1 cellular context compared by ENCODE assay signal in the genomic region with DNA sequence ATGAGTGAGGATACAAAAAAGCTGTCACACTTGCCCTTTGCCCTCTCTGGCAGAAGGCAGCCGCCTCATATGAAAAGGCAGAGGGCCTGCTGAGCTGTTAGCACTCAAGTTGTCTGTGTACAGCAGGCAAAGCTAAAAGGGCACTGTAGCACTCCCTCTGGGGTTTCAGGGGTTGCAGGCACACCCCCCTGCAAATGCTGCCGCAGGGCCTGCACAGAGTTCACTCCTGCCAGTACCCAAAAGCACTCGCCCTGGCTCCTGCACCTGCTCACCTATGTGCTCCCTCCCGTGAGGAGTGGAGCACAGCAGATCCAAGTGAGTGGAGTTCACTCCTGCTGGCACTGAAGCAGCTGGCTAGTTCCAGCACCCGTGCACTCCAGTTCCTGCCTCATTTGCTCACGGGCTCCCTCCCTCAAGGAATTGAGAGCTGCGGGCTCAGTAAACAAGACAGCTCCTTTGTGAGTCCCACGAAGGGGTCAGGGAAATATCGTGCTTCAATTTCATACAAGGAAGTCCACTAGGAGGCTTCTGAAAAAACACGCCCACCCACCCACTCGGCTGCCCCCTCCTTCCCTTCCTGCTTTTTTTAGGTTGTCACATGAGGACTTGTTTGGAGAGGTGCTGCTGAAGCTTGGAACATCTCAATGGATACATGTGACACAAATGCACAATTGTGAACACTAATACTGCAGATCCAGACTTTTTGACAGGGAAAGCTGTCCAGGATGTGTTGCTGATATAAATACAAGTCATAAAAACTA.
TF ChIP-seq lines count a peak whose summit lies in the region.

No MANE protein-coding gene starts in this region.

TF ChIP-seq in HepG2, 621 proteins besides CTCF, POLR2A, EP300 and RAD21 (continued from another document and continues in another):
- TF ChIP-seq, protein P1, sequence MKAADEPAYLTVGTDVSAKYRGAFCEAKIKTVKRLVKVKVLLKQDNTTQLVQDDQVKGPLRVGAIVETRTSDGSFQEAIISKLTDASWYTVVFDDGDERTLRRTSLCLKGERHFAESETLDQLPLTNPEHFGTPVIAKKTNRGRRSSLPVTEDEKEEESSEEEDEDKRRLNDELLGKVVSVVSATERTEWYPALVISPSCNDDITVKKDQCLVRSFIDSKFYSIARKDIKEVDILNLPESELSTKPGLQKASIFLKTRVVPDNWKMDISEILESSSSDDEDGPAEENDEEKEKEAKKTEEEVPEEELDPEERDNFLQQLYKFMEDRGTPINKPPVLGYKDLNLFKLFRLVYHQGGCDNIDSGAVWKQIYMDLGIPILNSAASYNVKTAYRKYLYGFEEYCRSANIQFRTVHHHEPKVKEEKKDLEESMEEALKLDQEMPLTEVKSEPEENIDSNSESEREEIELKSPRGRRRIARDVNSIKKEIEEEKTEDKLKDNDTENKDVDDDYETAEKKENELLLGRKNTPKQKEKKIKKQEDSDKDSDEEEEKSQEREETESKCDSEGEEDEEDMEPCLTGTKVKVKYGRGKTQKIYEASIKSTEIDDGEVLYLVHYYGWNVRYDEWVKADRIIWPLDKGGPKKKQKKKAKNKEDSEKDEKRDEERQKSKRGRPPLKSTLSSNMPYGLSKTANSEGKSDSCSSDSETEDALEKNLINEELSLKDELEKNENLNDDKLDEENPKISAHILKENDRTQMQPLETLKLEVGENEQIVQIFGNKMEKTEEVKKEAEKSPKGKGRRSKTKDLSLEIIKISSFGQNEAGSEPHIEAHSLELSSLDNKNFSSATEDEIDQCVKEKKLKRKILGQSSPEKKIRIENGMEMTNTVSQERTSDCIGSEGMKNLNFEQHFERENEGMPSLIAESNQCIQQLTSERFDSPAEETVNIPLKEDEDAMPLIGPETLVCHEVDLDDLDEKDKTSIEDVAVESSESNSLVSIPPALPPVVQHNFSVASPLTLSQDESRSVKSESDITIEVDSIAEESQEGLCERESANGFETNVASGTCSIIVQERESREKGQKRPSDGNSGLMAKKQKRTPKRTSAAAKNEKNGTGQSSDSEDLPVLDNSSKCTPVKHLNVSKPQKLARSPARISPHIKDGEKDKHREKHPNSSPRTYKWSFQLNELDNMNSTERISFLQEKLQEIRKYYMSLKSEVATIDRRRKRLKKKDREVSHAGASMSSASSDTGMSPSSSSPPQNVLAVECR (CRISPR knock-in tag; IDR thresholded peaks at IDR 0.05; ENCODE audit: borderline replicate concordance) = peak; percentile 53; the same call in 1 of the 2 replicates
- TF ChIP-seq, protein P2, sequence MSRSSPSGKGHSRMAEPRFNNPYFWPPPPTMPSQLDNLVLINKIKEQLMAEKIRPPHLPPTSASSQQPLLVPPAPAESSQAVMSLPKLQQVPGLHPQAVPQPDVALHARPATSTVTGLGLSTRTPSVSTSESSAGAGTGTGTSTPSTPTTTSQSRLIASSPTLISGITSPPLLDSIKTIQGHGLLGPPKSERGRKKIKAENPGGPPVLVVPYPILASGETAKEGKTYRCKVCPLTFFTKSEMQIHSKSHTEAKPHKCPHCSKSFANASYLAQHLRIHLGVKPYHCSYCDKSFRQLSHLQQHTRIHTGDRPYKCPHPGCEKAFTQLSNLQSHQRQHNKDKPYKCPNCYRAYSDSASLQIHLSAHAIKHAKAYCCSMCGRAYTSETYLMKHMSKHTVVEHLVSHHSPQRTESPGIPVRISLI (CRISPR knock-in tag; IDR thresholded peaks at IDR 0.05; ENCODE audit: borderline replicate concordance) = 0 out of 2 replicates have a peak, but pooled peaks have one; percentile 16
- no peak for TF ChIP-seq PITX1 (CRISPR knock-in tag; IDR thresholded peaks at IDR 0.05)
- TF ChIP-seq, protein P3, sequence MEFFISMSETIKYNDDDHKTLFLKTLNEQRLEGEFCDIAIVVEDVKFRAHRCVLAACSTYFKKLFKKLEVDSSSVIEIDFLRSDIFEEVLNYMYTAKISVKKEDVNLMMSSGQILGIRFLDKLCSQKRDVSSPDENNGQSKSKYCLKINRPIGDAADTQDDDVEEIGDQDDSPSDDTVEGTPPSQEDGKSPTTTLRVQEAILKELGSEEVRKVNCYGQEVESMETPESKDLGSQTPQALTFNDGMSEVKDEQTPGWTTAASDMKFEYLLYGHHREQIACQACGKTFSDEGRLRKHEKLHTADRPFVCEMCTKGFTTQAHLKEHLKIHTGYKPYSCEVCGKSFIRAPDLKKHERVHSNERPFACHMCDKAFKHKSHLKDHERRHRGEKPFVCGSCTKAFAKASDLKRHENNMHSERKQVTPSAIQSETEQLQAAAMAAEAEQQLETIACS (CRISPR knock-in tag; IDR thresholded peaks at IDR 0.05) = no peak
- TF ChIP-seq ZNF333 (CRISPR knock-in tag; IDR thresholded peaks at IDR 0.05; ENCODE audit: borderline replicate concordance) = 0 out of 2 replicates have a peak, but pooled peaks have one; percentile 40
- no peak for TF ChIP-seq ZNF780A (CRISPR knock-in tag; IDR thresholded peaks at IDR 0.05)
- TF ChIP-seq ZNF891 (CRISPR knock-in tag; IDR thresholded peaks at IDR 0.05) = 0 out of 2 replicates have a peak, but pooled peaks have one; percentile 28
- TF ChIP-seq, protein P4, sequence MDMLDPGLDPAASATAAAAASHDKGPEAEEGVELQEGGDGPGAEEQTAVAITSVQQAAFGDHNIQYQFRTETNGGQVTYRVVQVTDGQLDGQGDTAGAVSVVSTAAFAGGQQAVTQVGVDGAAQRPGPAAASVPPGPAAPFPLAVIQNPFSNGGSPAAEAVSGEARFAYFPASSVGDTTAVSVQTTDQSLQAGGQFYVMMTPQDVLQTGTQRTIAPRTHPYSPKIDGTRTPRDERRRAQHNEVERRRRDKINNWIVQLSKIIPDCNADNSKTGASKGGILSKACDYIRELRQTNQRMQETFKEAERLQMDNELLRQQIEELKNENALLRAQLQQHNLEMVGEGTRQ (IDR thresholded peaks at IDR 0.05; ENCODE audit: low read depth, low read length) = no peak
- TF ChIP-seq, protein P4 (CRISPR knock-in tag; IDR thresholded peaks at IDR 0.05; ENCODE audit: borderline replicate concordance) = no peak
- TF ChIP-seq LCORL (IDR thresholded peaks at IDR 0.05) = no peak
- TF ChIP-seq LCORL (CRISPR knock-in tag; IDR thresholded peaks at IDR 0.05) = peak; percentile 54; the same call in 1 of the 2 replicates
- TF ChIP-seq, protein P5, sequence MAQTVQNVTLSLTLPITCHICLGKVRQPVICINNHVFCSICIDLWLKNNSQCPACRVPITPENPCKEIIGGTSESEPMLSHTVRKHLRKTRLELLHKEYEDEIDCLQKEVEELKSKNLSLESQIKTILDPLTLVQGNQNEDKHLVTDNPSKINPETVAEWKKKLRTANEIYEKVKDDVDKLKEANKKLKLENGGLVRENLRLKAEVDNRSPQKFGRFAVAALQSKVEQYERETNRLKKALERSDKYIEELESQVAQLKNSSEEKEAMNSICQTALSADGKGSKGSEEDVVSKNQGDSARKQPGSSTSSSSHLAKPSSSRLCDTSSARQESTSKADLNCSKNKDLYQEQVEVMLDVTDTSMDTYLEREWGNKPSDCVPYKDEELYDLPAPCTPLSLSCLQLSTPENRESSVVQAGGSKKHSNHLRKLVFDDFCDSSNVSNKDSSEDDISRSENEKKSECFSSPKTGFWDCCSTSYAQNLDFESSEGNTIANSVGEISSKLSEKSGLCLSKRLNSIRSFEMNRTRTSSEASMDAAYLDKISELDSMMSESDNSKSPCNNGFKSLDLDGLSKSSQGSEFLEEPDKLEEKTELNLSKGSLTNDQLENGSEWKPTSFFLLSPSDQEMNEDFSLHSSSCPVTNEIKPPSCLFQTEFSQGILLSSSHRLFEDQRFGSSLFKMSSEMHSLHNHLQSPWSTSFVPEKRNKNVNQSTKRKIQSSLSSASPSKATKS (CRISPR knock-in tag; IDR thresholded peaks at IDR 0.05) = no peak
- TF ChIP-seq IKZF4 (CRISPR knock-in tag; IDR thresholded peaks at IDR 0.05; ENCODE audit: borderline replicate concordance, low read depth, not compliant biosample characterization) = peak; percentile 43
- no peak for TF ChIP-seq ZNF713 (CRISPR knock-in tag; IDR thresholded peaks at IDR 0.05)
- TF ChIP-seq, protein P6, sequence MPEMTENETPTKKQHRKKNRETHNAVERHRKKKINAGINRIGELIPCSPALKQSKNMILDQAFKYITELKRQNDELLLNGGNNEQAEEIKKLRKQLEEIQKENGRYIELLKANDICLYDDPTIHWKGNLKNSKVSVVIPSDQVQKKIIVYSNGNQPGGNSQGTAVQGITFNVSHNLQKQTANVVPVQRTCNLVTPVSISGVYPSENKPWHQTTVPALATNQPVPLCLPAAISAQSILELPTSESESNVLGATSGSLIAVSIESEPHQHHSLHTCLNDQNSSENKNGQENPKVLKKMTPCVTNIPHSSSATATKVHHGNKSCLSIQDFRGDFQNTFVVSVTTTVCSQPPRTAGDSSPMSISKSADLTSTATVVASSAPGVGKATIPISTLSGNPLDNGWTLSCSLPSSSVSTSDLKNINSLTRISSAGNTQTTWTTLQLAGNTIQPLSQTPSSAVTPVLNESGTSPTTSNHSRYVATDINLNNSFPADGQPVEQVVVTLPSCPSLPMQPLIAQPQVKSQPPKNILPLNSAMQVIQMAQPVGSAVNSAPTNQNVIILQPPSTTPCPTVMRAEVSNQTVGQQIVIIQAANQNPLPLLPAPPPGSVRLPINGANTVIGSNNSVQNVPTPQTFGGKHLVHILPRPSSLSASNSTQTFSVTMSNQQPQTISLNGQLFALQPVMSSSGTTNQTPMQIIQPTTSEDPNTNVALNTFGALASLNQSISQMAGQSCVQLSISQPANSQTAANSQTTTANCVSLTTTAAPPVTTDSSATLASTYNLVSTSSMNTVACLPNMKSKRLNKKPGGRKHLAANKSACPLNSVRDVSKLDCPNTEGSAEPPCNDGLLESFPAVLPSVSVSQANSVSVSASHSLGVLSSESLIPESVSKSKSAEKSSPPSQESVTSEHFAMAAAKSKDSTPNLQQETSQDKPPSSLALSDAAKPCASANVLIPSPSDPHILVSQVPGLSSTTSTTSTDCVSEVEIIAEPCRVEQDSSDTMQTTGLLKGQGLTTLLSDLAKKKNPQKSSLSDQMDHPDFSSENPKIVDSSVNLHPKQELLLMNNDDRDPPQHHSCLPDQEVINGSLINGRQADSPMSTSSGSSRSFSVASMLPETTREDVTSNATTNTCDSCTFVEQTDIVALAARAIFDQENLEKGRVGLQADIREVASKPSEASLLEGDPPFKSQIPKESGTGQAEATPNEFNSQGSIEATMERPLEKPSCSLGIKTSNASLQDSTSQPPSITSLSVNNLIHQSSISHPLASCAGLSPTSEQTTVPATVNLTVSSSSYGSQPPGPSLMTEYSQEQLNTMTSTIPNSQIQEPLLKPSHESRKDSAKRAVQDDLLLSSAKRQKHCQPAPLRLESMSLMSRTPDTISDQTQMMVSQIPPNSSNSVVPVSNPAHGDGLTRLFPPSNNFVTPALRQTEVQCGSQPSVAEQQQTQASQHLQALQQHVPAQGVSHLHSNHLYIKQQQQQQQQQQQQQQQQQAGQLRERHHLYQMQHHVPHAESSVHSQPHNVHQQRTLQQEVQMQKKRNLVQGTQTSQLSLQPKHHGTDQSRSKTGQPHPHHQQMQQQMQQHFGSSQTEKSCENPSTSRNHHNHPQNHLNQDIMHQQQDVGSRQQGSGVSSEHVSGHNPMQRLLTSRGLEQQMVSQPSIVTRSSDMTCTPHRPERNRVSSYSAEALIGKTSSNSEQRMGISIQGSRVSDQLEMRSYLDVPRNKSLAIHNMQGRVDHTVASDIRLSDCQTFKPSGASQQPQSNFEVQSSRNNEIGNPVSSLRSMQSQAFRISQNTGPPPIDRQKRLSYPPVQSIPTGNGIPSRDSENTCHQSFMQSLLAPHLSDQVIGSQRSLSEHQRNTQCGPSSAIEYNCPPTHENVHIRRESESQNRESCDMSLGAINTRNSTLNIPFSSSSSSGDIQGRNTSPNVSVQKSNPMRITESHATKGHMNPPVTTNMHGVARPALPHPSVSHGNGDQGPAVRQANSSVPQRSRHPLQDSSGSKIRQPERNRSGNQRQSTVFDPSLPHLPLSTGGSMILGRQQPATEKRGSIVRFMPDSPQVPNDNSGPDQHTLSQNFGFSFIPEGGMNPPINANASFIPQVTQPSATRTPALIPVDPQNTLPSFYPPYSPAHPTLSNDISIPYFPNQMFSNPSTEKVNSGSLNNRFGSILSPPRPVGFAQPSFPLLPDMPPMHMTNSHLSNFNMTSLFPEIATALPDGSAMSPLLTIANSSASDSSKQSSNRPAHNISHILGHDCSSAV (CRISPR knock-in tag; IDR thresholded peaks at IDR 0.05; ENCODE audit: borderline replicate concordance) = no peak
- 0 out of 2 replicates have a peak, but pooled peaks have one; percentile 32 for TF ChIP-seq ZNF274 (CRISPR knock-in tag; IDR thresholded peaks at IDR 0.05)
- TF ChIP-seq POLR2G (IDR thresholded peaks at IDR 0.05; ENCODE audit: low read depth, low read length) = no peak
- TF ChIP-seq, protein P7, sequence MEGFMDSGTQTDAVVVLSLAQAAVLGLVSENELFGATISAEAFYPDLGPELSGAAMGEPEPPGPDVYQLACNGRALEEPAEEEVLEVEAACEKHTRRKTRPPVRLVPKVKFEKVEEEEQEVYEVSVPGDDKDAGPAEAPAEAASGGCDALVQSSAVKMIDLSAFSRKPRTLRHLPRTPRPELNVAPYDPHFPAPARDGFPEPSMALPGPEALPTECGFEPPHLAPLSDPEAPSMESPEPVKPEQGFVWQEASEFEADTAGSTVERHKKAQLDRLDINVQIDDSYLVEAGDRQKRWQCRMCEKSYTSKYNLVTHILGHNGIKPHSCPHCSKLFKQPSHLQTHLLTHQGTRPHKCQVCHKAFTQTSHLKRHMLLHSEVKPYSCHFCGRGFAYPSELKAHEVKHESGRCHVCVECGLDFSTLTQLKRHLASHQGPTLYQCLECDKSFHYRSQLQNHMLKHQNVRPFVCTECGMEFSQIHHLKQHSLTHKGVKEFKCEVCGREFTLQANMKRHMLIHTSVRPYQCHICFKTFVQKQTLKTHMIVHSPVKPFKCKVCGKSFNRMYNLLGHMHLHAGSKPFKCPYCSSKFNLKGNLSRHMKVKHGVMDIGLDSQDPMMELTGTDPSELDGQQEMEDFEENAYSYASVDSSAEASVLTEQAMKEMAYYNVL (CRISPR knock-in tag; IDR thresholded peaks at IDR 0.05; ENCODE audit: borderline replicate concordance) = peak; percentile 34; the same call in 1 of the 2 replicates
- peak; percentile 16; the same call in 1 of the 2 replicates for TF ChIP-seq SAP130 (CRISPR knock-in tag; IDR thresholded peaks at IDR 0.05; ENCODE audit: low read depth)
- TF ChIP-seq ZFY (CRISPR knock-in tag; IDR thresholded peaks at IDR 0.05) = 0 out of 2 replicates have a peak, but pooled peaks have one; percentile 34
- no peak for TF ChIP-seq ZKSCAN8 (CRISPR knock-in tag; IDR thresholded peaks at IDR 0.05; ENCODE audit: borderline replicate concordance)
- TF ChIP-seq ZNF841 (CRISPR knock-in tag; IDR thresholded peaks at IDR 0.05; ENCODE audit: borderline replicate concordance) = no peak
- TF ChIP-seq SALL1 (CRISPR knock-in tag; IDR thresholded peaks at IDR 0.05) = peak; percentile 16; the same call in 1 of the 2 replicates
- TF ChIP-seq NR2C2 (CRISPR knock-in tag; IDR thresholded peaks at IDR 0.05; ENCODE audit: borderline replicate concordance) = peak; percentile 23; the same call in 1 of the 2 replicates
- TF ChIP-seq ZNF205 (CRISPR knock-in tag; IDR thresholded peaks at IDR 0.05) = 0 out of 2 replicates have a peak, but pooled peaks have one; percentile 33
